ENCODE assay signal across 1 cellular context in genomic region chr5:95771109-95771708, GRCh38.
TF ChIP-seq lines count a peak whose summit lies in the region.

No MANE protein-coding gene starts in this region.

TF ChIP-seq in HepG2, 621 proteins besides CTCF, POLR2A, EP300 and RAD21 (continued from another document):
- TF ChIP-seq, protein P1, sequence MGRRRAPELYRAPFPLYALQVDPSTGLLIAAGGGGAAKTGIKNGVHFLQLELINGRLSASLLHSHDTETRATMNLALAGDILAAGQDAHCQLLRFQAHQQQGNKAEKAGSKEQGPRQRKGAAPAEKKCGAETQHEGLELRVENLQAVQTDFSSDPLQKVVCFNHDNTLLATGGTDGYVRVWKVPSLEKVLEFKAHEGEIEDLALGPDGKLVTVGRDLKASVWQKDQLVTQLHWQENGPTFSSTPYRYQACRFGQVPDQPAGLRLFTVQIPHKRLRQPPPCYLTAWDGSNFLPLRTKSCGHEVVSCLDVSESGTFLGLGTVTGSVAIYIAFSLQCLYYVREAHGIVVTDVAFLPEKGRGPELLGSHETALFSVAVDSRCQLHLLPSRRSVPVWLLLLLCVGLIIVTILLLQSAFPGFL (CRISPR knock-in tag; IDR thresholded peaks at IDR 0.05) = no peak
- TF ChIP-seq ZFP1 (CRISPR knock-in tag; IDR thresholded peaks at IDR 0.05) (no peak), SAP130 (CRISPR knock-in tag; IDR thresholded peaks at IDR 0.05; ENCODE audit: low read depth) (peak; percentile 64), ARID5B (CRISPR knock-in tag; IDR thresholded peaks at IDR 0.05) (peak; percentile 86), ZBTB21 (CRISPR knock-in tag; IDR thresholded peaks at IDR 0.05) (0 out of 2 replicates have a peak, but pooled peaks have one; percentile 44), HDAC2 (CRISPR knock-in tag; IDR thresholded peaks at IDR 0.05) (peak; percentile 53; the same call in 1 of the 2 replicates), RBM22 (optimal IDR thresholded peaks at IDR 0.05; ENCODE audit: low read length) (peak; percentile 71), ERF (CRISPR knock-in tag; IDR thresholded peaks at IDR 0.05) (peak; percentile 32; the same call in 1 of the 2 replicates), ZNF644 (CRISPR knock-in tag; IDR thresholded peaks at IDR 0.05; ENCODE audit: low read depth) (0 out of 2 replicates have a peak, but pooled peaks have one; percentile 35), FOXP1 (IDR thresholded peaks at IDR 0.05) (no peak), FOXP1 (CRISPR knock-in tag; IDR thresholded peaks at IDR 0.05) (0 out of 2 replicates have a peak, but pooled peaks have one; percentile 24), HDAC1 (CRISPR knock-in tag; IDR thresholded peaks at IDR 0.05) (no peak), RXRB (CRISPR knock-in tag; IDR thresholded peaks at IDR 0.05; ENCODE audit: borderline replicate concordance) (peak; percentile 39; the same call in 1 of the 2 replicates), HMGXB3 (CRISPR knock-in tag; IDR thresholded peaks at IDR 0.05; ENCODE audit: borderline replicate concordance) (peak; percentile 22; the same call in 1 of the 2 replicates), ELF3 (CRISPR knock-in tag; IDR thresholded peaks at IDR 0.05) (peak; percentile 59), SOX13 (IDR thresholded peaks at IDR 0.05) (no peak), SOX13 (CRISPR knock-in tag; conservative IDR thresholded peaks at IDR 0.05 in 1 of 2, IDR thresholded peaks at IDR 0.05 in 1 of 2) (peak in 1 of 2 experiments; percentile 36; a peak in 1 of 4 replicates), SOX5 (CRISPR knock-in tag; IDR thresholded peaks at IDR 0.05; ENCODE audit: borderline replicate concordance) (peak; percentile 43; the same call in 1 of the 2 replicates), CREB1 (IDR thresholded peaks at IDR 0.05) (no peak), CREB1 (CRISPR knock-in tag; IDR thresholded peaks at IDR 0.05) (peak; percentile 56; the same call in 1 of the 2 replicates), THAP7 (CRISPR knock-in tag; IDR thresholded peaks at IDR 0.05) (no peak), POGZ (CRISPR knock-in tag; IDR thresholded peaks at IDR 0.05) (0 out of 2 replicates have a peak, but pooled peaks have one; percentile 26)
